In the genomic region with DNA sequence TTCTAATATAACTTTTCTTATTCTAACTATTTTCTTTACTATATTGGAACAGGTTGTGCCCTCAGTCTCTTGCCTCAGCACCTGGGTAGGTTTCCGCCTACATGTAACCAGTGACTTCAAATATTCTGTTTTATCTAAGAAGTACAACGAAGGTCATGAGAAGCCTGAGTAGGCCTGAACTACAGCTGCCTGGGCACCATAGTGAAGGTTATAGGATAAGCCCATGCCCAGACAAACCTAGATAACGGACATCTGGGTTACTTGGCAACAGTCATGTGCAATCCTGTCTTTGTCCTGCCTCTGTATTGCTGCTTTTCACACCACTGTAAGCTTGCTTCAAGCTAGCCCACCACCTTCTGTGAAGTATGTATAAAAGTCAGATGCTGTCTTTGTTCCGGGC, we compare ENCODE assay signal across 17 cellular contexts. TPM values are rescaled to one million over a fixed set of nuclear protein-coding genes. Genes with fewer than 3 reads are reported as not detected.
DNase-seq lines count a peak whose midpoint lies in the region; ATAC-seq and TF ChIP-seq lines count a peak whose summit lies in the region.
"Had no signal": no experiment of that assay in that cellular context is flagged by ENCODE, and none has a peak within 500 bp of the region (broad histone marks: within the 10 kb centered on the region; RNA-seq: fewer than 3 reads in every experiment).

No MANE protein-coding gene starts in this region.

- TF ChIP-seq CTCF in left ventricle myocardium inferior (IDR thresholded peaks at IDR 0.05; ENCODE audit: borderline replicate concordance) (no peak), endodermal cell (conservative IDR thresholded peaks at IDR 0.05) (no peak), sigmoid colon (IDR thresholded peaks at IDR 0.05) (no peak), upper lobe of right lung (IDR thresholded peaks at IDR 0.05) (no peak), Caco-2 (IDR thresholded peaks at IDR 0.05; ENCODE audit: insufficient read depth in 1 of 2, low read depth in 1 of 2, low read length in 1 of 2, severe bottlenecking in 1 of 2, unreplicated experiment in 1 of 2) (no peak)

- peaks cover 11% of the 10 kb centered on the region for H3K4me1 Mint-ChIP-seq in endodermal cell
- H3K4me1 Mint-ChIP-seq in Caco-2 (ENCODE audit: low read depth, unreplicated experiment) = peaks cover 24% of the 10 kb centered on the region

- no peak overlapping the region for H3K9ac ChIP-seq in endodermal cell (ENCODE audit: extremely low read depth, low read length, poor library complexity, severe bottlenecking)
- H3K9ac ChIP-seq: KMS-11 had no signal

- ATAC-seq in Right ventricle myocardium superior (ENCODE audit: poor library complexity) (no peak), upper lobe of right lung (no peak)
- ATAC-seq in stimulated activated naive CD8-positive, alpha-beta T cell treated with anti-CD3 and anti-CD28 coated beads, Interleukin-15, Interleukin-2, amounts not matched to agents 100 U/mL and 50 U/mL, for 24 hours = no peak
- ATAC-seq: Panc1 had no signal

- H3K36me3 Mint-ChIP-seq in endodermal cell (ENCODE audit: low read depth) = no peaks in the 10 kb centered on the region
- H3K36me3 Mint-ChIP-seq in Caco-2 (ENCODE audit: insufficient read depth, unreplicated experiment) = peaks cover 8% of the 10 kb centered on the region

- peaks cover 53% of the 10 kb centered on the region for H3K4me1 ChIP-seq in left ventricle myocardium inferior
- H3K4me1 ChIP-seq in endodermal cell (ENCODE audit: control insufficient read depth, insufficient read depth, low read length) = no peaks in the 10 kb centered on the region
- peaks cover 0 to 35% (median 31%) of the 10 kb centered on the region in 4 donors for H3K4me1 ChIP-seq in sigmoid colon
- peaks cover 10% of the 10 kb centered on the region for H3K4me1 ChIP-seq in upper lobe of right lung
- H3K4me1 ChIP-seq in Caco-2 = peaks cover 17% of the 10 kb centered on the region

- H3K4me3 ChIP-seq in left ventricle myocardium inferior (no peak overlapping the region), endodermal cell (ENCODE audit: low read length) (no peak overlapping the region), sigmoid colon (no peak overlapping the region), upper lobe of right lung (no peak overlapping the region), Caco-2 (ENCODE audit: low read depth, low read length) (no peak overlapping the region)
- H3K4me3 ChIP-seq: SJSA1 had no signal

- H3K27ac Mint-ChIP-seq in endodermal cell (no peak overlapping the region), Caco-2 (ENCODE audit: unreplicated experiment) (no peak overlapping the region)

- H3K9me3 Mint-ChIP-seq in endodermal cell (no peaks in the 10 kb centered on the region), Caco-2 (ENCODE audit: unreplicated experiment) (no peaks in the 10 kb centered on the region)

- H3K27me3 ChIP-seq in left ventricle myocardium inferior (ENCODE audit: low read depth) = no peaks in the 10 kb centered on the region
- no peaks in the 10 kb centered on the region for H3K27me3 ChIP-seq in endodermal cell (ENCODE audit: control insufficient read depth, insufficient read depth, low read length, poor library complexity, severe bottlenecking)
- H3K27me3 ChIP-seq in sigmoid colon = no peaks in the 10 kb centered on the region
- no peaks in the 10 kb centered on the region for H3K27me3 ChIP-seq in upper lobe of right lung
- H3K27me3 ChIP-seq in Caco-2 (replicated peaks; ENCODE audit: control insufficient read depth, insufficient read depth, low read length) = no peaks in the 10 kb centered on the region
- H3K27me3 ChIP-seq: SJSA1 had no signal

- BruUV-seq in Caco-2 (replicated peaks; lab: Mats Ljungman, UMichigan) = no TSS peak

- WGBS in endodermal cell (ENCODE audit: insufficient coverage in 1 of 2, insufficient read length in 1 of 2), 2 experiments = 91 to 100% methylated on average over 3 to 4 of the region's 4 CpGs
- WGBS in sigmoid colon, 2 donors = 92 to 94% methylated on average over 4 of the region's 4 CpGs

- H3K27me3 Mint-ChIP-seq in endodermal cell (ENCODE audit: insufficient read depth) (no peaks in the 10 kb centered on the region), Caco-2 (ENCODE audit: insufficient read depth, unreplicated experiment) (no peaks in the 10 kb centered on the region)

- POLR2A ChIA-PET in Caco-2 (lab: Charles Lee) = interaction anchor here (0.6 kb wide), 2 partner anchors 15 to 218 kb away, joined by 4 to 10 read pairs; no protein-coding TSS in a partner anchor

- CTCF ChIA-PET in Caco-2 (lab: Charles Lee) = interaction anchor here (1.0 kb wide), 1 partner anchor 111 kb away, joined by 3 read pairs; the partner anchor contains the start of gene DHX8

- H3K27ac ChIP-seq in left ventricle myocardium inferior (replicated peaks) = peak overlapping the region; percentile 100
- H3K27ac ChIP-seq in endodermal cell (ENCODE audit: low read depth, low read length) = peak overlapping the region; percentile 54
- peak overlapping the region in 3 of 4 donors; percentile 99 to 100 (median 99) for H3K27ac ChIP-seq in sigmoid colon
- peak overlapping the region; percentile 53 for H3K27ac ChIP-seq in upper lobe of right lung
- H3K27ac ChIP-seq: KMS-11, SJSA1 had no signal

- DNase-seq in left ventricle myocardium inferior = no peak
- no peak for DNase-seq in Right ventricle myocardium superior
- no peak for DNase-seq in endodermal cell
- no peak for DNase-seq in sigmoid colon
- DNase-seq in upper lobe of right lung = no peak
- DNase-seq in Caco-2 = no peak
- no peak for DNase-seq in NCI-H1694 treated with DMSO at 0.1 percent for 48 hours (lab: John Stamatoyannopoulos, UW)
- no peak for DNase-seq in stimulated activated naive CD8-positive, alpha-beta T cell treated with anti-CD3 and anti-CD28 coated beads, Interleukin-15, Interleukin-2, amounts not matched to agents 100 U/mL and 50 U/mL, for 24 hours
- DNase-seq: DMS79 treated with DMSO at 0.1 percent for 48 hours, H7, NCI-H1417 treated with DMSO at 0.1 percent for 48 hours, NCI-H1930, NCI-H345, NCI-H524 treated with DMSO at 0.1 percent for 48 hours had no signal

- intact Hi-C loops in left ventricle myocardium inferior (cut with micrococcal nuclease) (no loop called here), Right ventricle myocardium superior (cut with DNase I) (no loop called here), sigmoid colon (cut with DNase I) (no loop called here), upper lobe of right lung (cut with DNase I) (no loop called here), Caco-2 (cut with micrococcal nuclease; ENCODE audit: unreplicated experiment) (no loop called here)

- no peak overlapping the region for H3K4me3 Mint-ChIP-seq in endodermal cell
- H3K4me3 Mint-ChIP-seq in Caco-2 (ENCODE audit: unreplicated experiment) = no peak overlapping the region

- H3K36me3 ChIP-seq in left ventricle myocardium inferior (no peaks in the 10 kb centered on the region), endodermal cell (ENCODE audit: control insufficient read depth, insufficient read depth, low read length) (no peaks in the 10 kb centered on the region), sigmoid colon (no peaks in the 10 kb centered on the region), upper lobe of right lung (no peaks in the 10 kb centered on the region), Caco-2 (ENCODE audit: control insufficient read depth, insufficient read depth, low read length) (no peaks in the 10 kb centered on the region)
- H3K36me3 ChIP-seq: SJSA1 had no signal

- no peaks in the 10 kb centered on the region for H3K9me3 ChIP-seq in left ventricle myocardium inferior (replicated peaks)
- no peaks in the 10 kb centered on the region for H3K9me3 ChIP-seq in endodermal cell (ENCODE audit: control insufficient read depth, low read length)
- H3K9me3 ChIP-seq in sigmoid colon = no peaks in the 10 kb centered on the region
- no peaks in the 10 kb centered on the region for H3K9me3 ChIP-seq in upper lobe of right lung
- H3K9me3 ChIP-seq in Caco-2 = no peaks in the 10 kb centered on the region
- H3K9me3 ChIP-seq: SJSA1 had no signal

- no peak for TF ChIP-seq EP300 in sigmoid colon (IDR thresholded peaks at IDR 0.05)

- TF ChIP-seq POLR2A in sigmoid colon (IDR thresholded peaks at IDR 0.05) = no peak

RNA-seq across cellular contexts. Expression of gene ARL4D, which starts 25.4 kb away (rescaled TPM):
- total RNA-seq in left ventricle myocardium inferior (7.1 TPM), Right ventricle myocardium superior (7.0 TPM), endodermal cell (100 to 1,000 TPM; 129 to 142 TPM), sigmoid colon (10 to 100 TPM; 18.6 to 52.1 (median 31.4) TPM), upper lobe of right lung (18.5 TPM), Caco-2 (2022) (16.0 and 19.9 TPM in 2 replicates)
- polyA plus RNA-seq in endodermal cell (2013, experiment 1 of 2) = 47.0 TPM
- polyA plus RNA-seq in endodermal cell (2013, experiment 2 of 2) = 62.6 TPM
- polyA plus RNA-seq in sigmoid colon = 1 to 10 TPM; 1.4 to 8.9 (median 4.8) TPM
